Comparison of ENCODE assay signal across 8 cellular contexts in the genomic region with DNA sequence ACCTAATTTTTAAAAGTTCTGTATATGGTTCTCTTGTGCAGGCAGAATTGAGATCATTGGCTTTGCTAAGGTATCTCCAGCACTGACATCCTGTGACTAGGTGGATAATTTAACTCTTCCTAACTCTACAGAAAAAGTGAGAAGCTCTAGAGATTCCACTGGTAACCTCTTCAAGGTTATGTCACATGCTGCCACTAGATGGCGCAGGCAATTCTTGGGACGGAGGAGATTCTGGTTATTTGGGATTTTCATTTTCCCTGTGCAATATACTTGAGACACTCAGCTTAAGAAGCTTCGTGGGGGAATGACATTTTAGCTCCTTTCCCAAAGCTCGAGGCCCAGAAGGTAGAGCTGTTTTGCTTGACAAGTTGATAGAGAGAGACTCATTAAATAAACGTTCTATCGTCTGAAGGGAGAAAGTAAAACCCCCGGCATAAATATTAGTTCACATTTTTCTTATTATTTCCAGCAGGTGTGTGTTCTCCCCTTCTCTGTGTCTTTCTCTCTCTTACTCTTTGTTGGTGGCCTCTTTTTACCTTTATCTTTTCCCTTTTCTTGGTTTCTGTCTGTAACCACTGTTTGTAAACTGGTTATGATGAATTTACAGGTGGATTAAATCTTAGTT. TPM values are rescaled to one million over a fixed set of nuclear protein-coding genes. Genes with fewer than 3 reads are reported as not detected.
DNase-seq lines count a peak whose midpoint lies in the region; ATAC-seq, FAIRE-seq and TF ChIP-seq lines count a peak whose summit lies in the region.

No MANE protein-coding gene starts in this region.

- no peak overlapping the region for H3K27ac ChIP-seq in C4-2B

- no peak for FAIRE-seq in frontal cortex (lab: Jason Lieb, UNC)

- peak; percentile 93 for TF ChIP-seq CTCF in C4-2B (conservative IDR thresholded peaks at IDR 0.05)

- DNase-seq in NCI-H2171 (lab: John Stamatoyannopoulos, UW), result peak; percentile 49
- peak; percentile 55 for DNase-seq in activated CD8-positive, alpha-beta memory T cell treated with anti-CD3 and anti-CD28 coated beads, Interleukin-2, amount 50 U/mL, for 48 hours
- DNase-seq in frontal cortex (ENCODE audit: low spot score in 2 of 2), result peak; percentile 9 to 44
- peak in 42 of 56 donors; percentile 6 to 84 (median 48) for DNase-seq in nucleus accumbens (lab: John Stamatoyannopoulos, UW)
- no peak for DNase-seq in mesenteric fat pad (ENCODE audit: low spot score)

- ATAC-seq in GM18517 (IDR thresholded peaks at IDR 0.05; ENCODE audit: unreplicated experiment) (peak; percentile 83), HG03025 (IDR thresholded peaks at IDR 0.05; ENCODE audit: low FRiP score, unreplicated experiment) (peak; percentile 90)

RNA-seq across cellular contexts. Expression of a gene that starts 26.6 kb away (rescaled TPM):
- total RNA-seq in frontal cortex (68.1 TPM), mesenteric fat pad (32.8 TPM)

RNA-seq across cellular contexts. Expression of a gene that starts 53.3 kb away (rescaled TPM):
- total RNA-seq in frontal cortex, result 2.9 TPM
- total RNA-seq in mesenteric fat pad, result 3.8 TPM
